8 cellular contexts compared by ENCODE assay signal in the genomic region with DNA sequence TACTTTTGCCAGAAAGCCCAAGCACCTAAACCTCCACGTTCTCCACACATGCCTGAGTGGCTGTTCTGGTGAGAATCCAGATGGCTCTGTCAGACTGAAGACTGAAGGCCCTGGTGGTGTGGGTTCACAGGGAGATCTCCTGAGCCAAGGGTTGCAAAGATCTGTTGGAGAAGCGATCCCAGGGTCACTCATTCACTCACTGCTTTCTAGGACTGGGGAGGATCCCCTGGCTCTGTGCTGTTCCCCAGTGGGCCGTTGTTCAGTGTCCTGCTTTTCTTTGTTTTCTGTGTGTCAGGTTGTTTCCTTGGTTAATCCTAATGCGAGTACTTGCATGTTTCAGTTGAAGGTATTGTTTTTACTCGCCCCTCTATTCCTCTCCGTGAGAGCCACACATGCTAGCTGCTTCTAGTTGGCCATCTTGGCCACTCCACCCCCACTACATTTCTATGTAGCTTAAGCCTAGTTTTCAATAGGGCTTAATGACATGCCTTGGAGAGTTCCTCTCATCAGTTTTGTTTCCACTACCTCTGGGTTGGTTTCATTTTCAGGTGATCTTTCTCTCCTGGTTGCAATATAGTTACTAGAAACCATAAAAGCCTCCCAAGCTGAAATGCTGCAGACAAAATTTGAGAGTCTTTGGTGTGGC.
DNase-seq lines count a peak whose midpoint lies in the region; ATAC-seq and TF ChIP-seq lines count a peak whose summit lies in the region.

No MANE protein-coding gene starts in this region.

- H3K27me3 Mint-ChIP-seq in mesothelial cell of epicardium (ENCODE audit: low read depth) (no peaks in the 10 kb centered on the region), endothelial cell (ENCODE audit: unreplicated experiment) (peaks cover 2% of the 10 kb centered on the region)

- H3K36me3 ChIP-seq in esophagus squamous epithelium = no peaks in the 10 kb centered on the region

- peak overlapping the region; percentile 11 to 60 (median 30) for H3K27ac ChIP-seq in esophagus squamous epithelium

- H3K4me3 Mint-ChIP-seq in mesothelial cell of epicardium (no peak overlapping the region), endothelial cell (ENCODE audit: unreplicated experiment) (no peak overlapping the region)

- no peak for DNase-seq in esophagus squamous epithelium (lab: John Stamatoyannopoulos, UW)
- no peak for DNase-seq in mesothelial cell of epicardium (ENCODE audit: low spot score in 2 of 2, unreplicated experiment in 2 of 2)
- no peak for DNase-seq in endothelial cell (ENCODE audit: low spot score)
- DNase-seq in NOMO-1 treated with DMSO at 0.1 percent for 48 hours (lab: John Stamatoyannopoulos, UW; ENCODE audit: unreplicated experiment) = no peak
- no peak for DNase-seq in cortex of kidney (lab: John Stamatoyannopoulos, UW)

- 41 to 44% methylated on average over 5 of the region's 6 CpGs for WGBS in esophagus squamous epithelium, 2 donors

- H3K4me1 Mint-ChIP-seq in mesothelial cell of epicardium = peaks cover 10% of the 10 kb centered on the region
- H3K4me1 Mint-ChIP-seq in endothelial cell (ENCODE audit: unreplicated experiment) = no peaks in the 10 kb centered on the region

- peaks cover 4 to 56% (median 18%) of the 10 kb centered on the region in 3 donors for H3K4me1 ChIP-seq in esophagus squamous epithelium

- H3K9me3 Mint-ChIP-seq in mesothelial cell of epicardium (peaks cover 23% of the 10 kb centered on the region), endothelial cell (ENCODE audit: unreplicated experiment) (no peaks in the 10 kb centered on the region)

- intact Hi-C loops in esophagus squamous epithelium (cut with DNase I) = no loop called here

- H3K27ac Mint-ChIP-seq in mesothelial cell of epicardium (no peak overlapping the region), endothelial cell (ENCODE audit: unreplicated experiment) (no peak overlapping the region)

- ATAC-seq in GM18499 (IDR thresholded peaks at IDR 0.05; ENCODE audit: insufficient read depth, unreplicated experiment) (peak; percentile 89), GM21367 (IDR thresholded peaks at IDR 0.05; ENCODE audit: unreplicated experiment) (peak; percentile 93), HG03457 (IDR thresholded peaks at IDR 0.05; ENCODE audit: unreplicated experiment) (peak; percentile 97)

- H3K9me3 ChIP-seq in esophagus squamous epithelium = no peaks in the 10 kb centered on the region

- no peaks in the 10 kb centered on the region for H3K27me3 ChIP-seq in esophagus squamous epithelium

- TF ChIP-seq POLR2A in esophagus squamous epithelium (IDR thresholded peaks at IDR 0.05) = no peak

- H3K4me3 ChIP-seq in esophagus squamous epithelium = no peak overlapping the region

- TF ChIP-seq CTCF in esophagus squamous epithelium (IDR thresholded peaks at IDR 0.05) (no peak), mesothelial cell of epicardium (IDR thresholded peaks at IDR 0.05; ENCODE audit: unreplicated experiment) (no peak), endothelial cell (IDR thresholded peaks at IDR 0.05; ENCODE audit: unreplicated experiment) (no peak)

- H3K36me3 Mint-ChIP-seq in mesothelial cell of epicardium = peaks cover 12% of the 10 kb centered on the region
- no peaks in the 10 kb centered on the region for H3K36me3 Mint-ChIP-seq in endothelial cell (ENCODE audit: low read depth, unreplicated experiment)
